Comparison of ENCODE assay signal across 17 cellular contexts in the genomic region with DNA sequence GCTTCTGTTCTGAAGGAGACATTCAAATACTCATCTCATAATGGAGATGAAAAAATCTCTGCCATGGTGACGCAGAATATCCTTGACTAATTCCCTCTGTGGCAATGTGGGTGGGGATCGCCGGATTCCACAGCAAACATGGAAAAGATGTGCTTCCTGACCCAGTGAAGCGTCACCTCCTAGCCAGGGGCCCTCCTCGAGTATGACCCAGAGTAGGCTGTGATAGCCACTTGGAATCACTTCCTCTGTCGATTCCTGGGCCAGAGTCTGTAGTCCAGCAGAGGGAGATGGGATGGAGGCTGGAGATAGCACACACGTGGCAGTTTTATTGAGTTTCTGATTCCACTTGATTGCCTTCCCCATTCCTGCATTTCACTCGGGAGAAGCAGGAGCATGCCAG. TPM values are rescaled to one million over a fixed set of nuclear protein-coding genes. Genes with fewer than 3 reads are reported as not detected.
DNase-seq lines count a peak whose midpoint lies in the region; ATAC-seq, FAIRE-seq and TF ChIP-seq lines count a peak whose summit lies in the region.
"Had no signal": no experiment of that assay in that cellular context is flagged by ENCODE, and none has a peak within 500 bp of the region (broad histone marks: within the 10 kb centered on the region; RNA-seq: fewer than 3 reads in every experiment).

No MANE protein-coding gene starts in this region.

- no peaks in the 10 kb centered on the region for H4K20me1 ChIP-seq in OCI-LY7 (ENCODE audit: insufficient read depth, low read length)

- H3K79me2 ChIP-seq in OCI-LY7 (ENCODE audit: insufficient read depth, low read depth, low read length): no peaks in the 10 kb centered on the region

- no peaks in the 10 kb centered on the region for H3K36me3 Mint-ChIP-seq in activated CD8-positive, alpha-beta memory T cell treated with anti-CD3 and anti-CD28 coated beads, Interleukin-2, amount 10 ng/mL, durations not matched to agents 7 days and 5 days

- H3K27me3 ChIP-seq in sigmoid colon: no peaks in the 10 kb centered on the region
- H3K27me3 ChIP-seq in effector memory CD4-positive, alpha-beta T cell (replicated peaks; ENCODE audit: control insufficient read depth, insufficient read depth, low read length, poor library complexity, severe bottlenecking): no peaks in the 10 kb centered on the region
- H3K27me3 ChIP-seq: heart left ventricle, neural progenitor cell, upper lobe of left lung had no signal

- BruUV-seq in OCI-LY7 (replicated peaks; lab: Mats Ljungman, UMichigan): no TSS peak

- H3K4me1 ChIP-seq in sigmoid colon (no peaks in the 10 kb centered on the region), OCI-LY7 (ENCODE audit: insufficient read depth, low read length, poor library complexity, severe bottlenecking) (no peaks in the 10 kb centered on the region)
- no peaks in the 10 kb centered on the region for H3K4me1 ChIP-seq in effector memory CD4-positive, alpha-beta T cell (ENCODE audit: control insufficient read depth, insufficient read depth, low read length, poor library complexity, severe bottlenecking)
- H3K4me1 ChIP-seq: heart left ventricle, left ventricle myocardium inferior, upper lobe of left lung had no signal

- CTCF ChIA-PET in activated CD8-positive, alpha-beta memory T cell treated with anti-CD3 and anti-CD28 coated beads, Interleukin-2, amount 10 ng/mL, durations not matched to agents 7 days and 5 days (lab: Charles Lee): no interaction called here
- CTCF ChIA-PET in OCI-LY7 (lab: Charles Lee; ENCODE audit: unreplicated experiment): no interaction called here

- H3K27ac Mint-ChIP-seq in activated CD8-positive, alpha-beta memory T cell treated with anti-CD3 and anti-CD28 coated beads, Interleukin-2, amount 10 ng/mL, durations not matched to agents 7 days and 5 days: no peak overlapping the region
- H3K27ac Mint-ChIP-seq: neural progenitor cell; T-helper 1 cell treated with Interleukin-12 subunit alpha and Interleukin-12 subunit beta and Interleukin-4 antibody, amounts not matched to agents 30 μg/mL and 1 μg/mL, for 36 hours had no signal

- peak; percentile 14 for DNase-seq in activated CD8-positive, alpha-beta memory T cell treated with anti-CD3 and anti-CD28 coated beads, Interleukin-2, amount 10 ng/mL, durations not matched to agents 7 days and 5 days
- no peak for DNase-seq in activated CD8-positive, alpha-beta memory T cell treated with anti-CD3 and anti-CD28 coated beads, Interleukin-2, amount 50 U/mL, for 4 hours
- DNase-seq in astrocyte of the cerebellum (ENCODE audit: low read depth): no peak
- peak; percentile 1 for DNase-seq in kidney glomerular epithelial cell (lab: John Stamatoyannopoulos, UW)
- DNase-seq in urothelium cell line (ENCODE audit: low spot score): peak; percentile 30
- no peak for DNase-seq in sigmoid colon
- no peak for DNase-seq in OCI-LY7 (ENCODE audit: low spot score)
- no peak for DNase-seq in effector memory CD4-positive, alpha-beta T cell
- DNase-seq: 8988T; activated CD4-positive, alpha-beta T cell treated with anti-CD3 and anti-CD28 coated beads for 48 hours; heart left ventricle; left ventricle myocardium inferior; NCI-H226; PC-9; upper lobe of left lung had no signal

- FAIRE-seq in urothelium cell line (lab: Jason Lieb, UNC): no peak

- no peak overlapping the region for H2AFZ ChIP-seq in OCI-LY7 (ENCODE audit: low read length)
- H2AFZ ChIP-seq: neural progenitor cell, PC-9 had no signal

- intact Hi-C loops in sigmoid colon (cut with DNase I): no loop called here
- intact Hi-C loops in OCI-LY7 (cut with micrococcal nuclease; ENCODE audit: unreplicated experiment): no loop called here

- no peaks in the 10 kb centered on the region for H3K9me3 Mint-ChIP-seq in activated CD8-positive, alpha-beta memory T cell treated with anti-CD3 and anti-CD28 coated beads, Interleukin-2, amount 10 ng/mL, durations not matched to agents 7 days and 5 days (ENCODE audit: low read depth)
- H3K9me3 Mint-ChIP-seq: T-helper 1 cell treated with Interleukin-12 subunit alpha and Interleukin-12 subunit beta and Interleukin-4 antibody, amounts not matched to agents 30 μg/mL and 1 μg/mL, for 36 hours had no signal

- no peak for ATAC-seq in activated CD8-positive, alpha-beta memory T cell treated with anti-CD3 and anti-CD28 coated beads, Interleukin-2, amount 10 ng/mL, durations not matched to agents 7 days and 5 days

- H3K36me3 ChIP-seq in sigmoid colon: no peaks in the 10 kb centered on the region
- H3K36me3 ChIP-seq in OCI-LY7 (ENCODE audit: insufficient read depth, low read length): no peaks in the 10 kb centered on the region
- H3K36me3 ChIP-seq in effector memory CD4-positive, alpha-beta T cell (ENCODE audit: control insufficient read depth, insufficient read depth, low read length): no peaks in the 10 kb centered on the region
- H3K36me3 ChIP-seq: heart left ventricle, left ventricle myocardium inferior, neural progenitor cell, upper lobe of left lung had no signal

- no peak overlapping the region for H3K4me3 Mint-ChIP-seq in activated CD8-positive, alpha-beta memory T cell treated with anti-CD3 and anti-CD28 coated beads, Interleukin-2, amount 10 ng/mL, durations not matched to agents 7 days and 5 days
- H3K4me3 Mint-ChIP-seq: neural progenitor cell; T-helper 1 cell treated with Interleukin-12 subunit alpha and Interleukin-12 subunit beta and Interleukin-4 antibody, amounts not matched to agents 30 μg/mL and 1 μg/mL, for 36 hours had no signal

- WGBS in sigmoid colon, 2 donors: 42 to 59% methylated on average over 8 of the region's 8 CpGs

- H3K27ac ChIP-seq in sigmoid colon (no peak overlapping the region), OCI-LY7 (ENCODE audit: low read depth, low read length, poor library complexity, severe bottlenecking) (no peak overlapping the region)
- H3K27ac ChIP-seq in effector memory CD4-positive, alpha-beta T cell (ENCODE audit: insufficient read depth, low read length, poor library complexity, severe bottlenecking): no peak overlapping the region
- H3K27ac ChIP-seq: heart left ventricle, left ventricle myocardium inferior, neural progenitor cell, PC-9, upper lobe of left lung had no signal

- no peak for TF ChIP-seq POLR2A in sigmoid colon (IDR thresholded peaks at IDR 0.05)

- peaks cover 20% of the 10 kb centered on the region for H3K27me3 Mint-ChIP-seq in activated CD8-positive, alpha-beta memory T cell treated with anti-CD3 and anti-CD28 coated beads, Interleukin-2, amount 10 ng/mL, durations not matched to agents 7 days and 5 days

- H3K4me3 ChIP-seq in astrocyte of the cerebellum (ENCODE audit: low read depth, low read length): no peak overlapping the region
- H3K4me3 ChIP-seq in sigmoid colon: no peak overlapping the region
- H3K4me3 ChIP-seq in OCI-LY7 (ENCODE audit: low read depth, low read length, poor library complexity, severe bottlenecking): no peak overlapping the region
- no peak overlapping the region for H3K4me3 ChIP-seq in effector memory CD4-positive, alpha-beta T cell (ENCODE audit: insufficient read depth, low read depth, low read length, poor library complexity, severe bottlenecking)
- H3K4me3 ChIP-seq: heart left ventricle, left ventricle myocardium inferior, neural progenitor cell, PC-9, upper lobe of left lung had no signal

- TF ChIP-seq CTCF in astrocyte of the cerebellum (IDR thresholded peaks at IDR 0.05; ENCODE audit: low read depth, low read length, missing control alignments) (peak; percentile 30), sigmoid colon (IDR thresholded peaks at IDR 0.05) (no peak), OCI-LY7 (conservative IDR thresholded peaks at IDR 0.05; ENCODE audit: low read length) (no peak)

- POLR2A ChIA-PET in OCI-LY7 (lab: Charles Lee): interaction anchor here (0.6 kb wide), 1 partner anchor 86 kb away, joined by 4 read pairs; no protein-coding TSS in a partner anchor

- in situ Hi-C loops in astrocyte of the cerebellum (cut with HindIII; ENCODE audit: low sequenced_read_pairs): no loop called here

- TF ChIP-seq EP300 in sigmoid colon (IDR thresholded peaks at IDR 0.05): no peak

- no peaks in the 10 kb centered on the region for H3K4me1 Mint-ChIP-seq in activated CD8-positive, alpha-beta memory T cell treated with anti-CD3 and anti-CD28 coated beads, Interleukin-2, amount 10 ng/mL, durations not matched to agents 7 days and 5 days

- no peaks in the 10 kb centered on the region for H3K9me2 ChIP-seq in OCI-LY7 (ENCODE audit: insufficient read depth, low read length)

- no peaks in the 10 kb centered on the region for H3K9me3 ChIP-seq in sigmoid colon
- no peaks in the 10 kb centered on the region for H3K9me3 ChIP-seq in OCI-LY7 (ENCODE audit: low read length)
- no peaks in the 10 kb centered on the region for H3K9me3 ChIP-seq in effector memory CD4-positive, alpha-beta T cell (ENCODE audit: control insufficient read depth, low read length)
- H3K9me3 ChIP-seq: heart left ventricle, left ventricle myocardium inferior, upper lobe of left lung had no signal

- no peak overlapping the region for H3K4me2 ChIP-seq in OCI-LY7 (ENCODE audit: low read length)
- H3K4me2 ChIP-seq: neural progenitor cell, PC-9 had no signal

RNA-seq across cellular contexts. Expression of a gene that starts 36.8 kb away (rescaled TPM):
- not detected for total RNA-seq in activated CD8-positive, alpha-beta memory T cell treated with anti-CD3 and anti-CD28 coated beads, Interleukin-2, amount 10 ng/mL, durations not matched to agents 7 days and 5 days
- total RNA-seq in sigmoid colon (under 1 TPM in 1 of 4 donors, not detected in 3; 0.54 TPM), OCI-LY7 (2022) (not detected in 2 replicates)
- under 1 TPM in 1 of 3 donors, not detected in 2; 0.06 TPM for polyA plus RNA-seq in sigmoid colon
- not detected in 2 replicates for total RNA-seq in OCI-LY7 (2014; rRNA removed; shearing (Covaris generic))
- total RNA-seq: left ventricle myocardium inferior had no signal

RNA-seq across cellular contexts. Expression of a gene that starts 39.4 kb away (rescaled TPM):
- 100 to 1,000 TPM in 1 of 2 experiments, 10 to 100 TPM in 1; 35.1 to 115 TPM for total RNA-seq in activated CD8-positive, alpha-beta memory T cell treated with anti-CD3 and anti-CD28 coated beads, Interleukin-2, amount 10 ng/mL, durations not matched to agents 7 days and 5 days
- total RNA-seq in sigmoid colon (under 1 TPM in 1 of 4 donors, not detected in 3; 0.71 TPM), OCI-LY7 (2022) (not detected in 2 replicates)
- under 1 TPM in 1 of 3 donors, not detected in 2; 0.32 TPM for polyA plus RNA-seq in sigmoid colon
- not detected in 2 replicates for total RNA-seq in OCI-LY7 (2014; rRNA removed; shearing (Covaris generic))
- total RNA-seq: left ventricle myocardium inferior, PC-9 had no signal

Comparison
In these comparisons a context has a peak if more than half of its experiments do, and no peak if none do; other contexts are left out.
1. DNase-seq: peak in activated CD8-positive, alpha-beta memory T cell treated with anti-CD3 and anti-CD28 coated beads, Interleukin-2, amount 10 ng/mL, durations not matched to agents 7 days and 5 days (single experiment), kidney glomerular epithelial cell (single experiment) and urothelium cell line (single experiment); none in activated CD8-positive, alpha-beta memory T cell treated with anti-CD3 and anti-CD28 coated beads, Interleukin-2, amount 50 U/mL, for 4 hours (single experiment), astrocyte of the cerebellum (single experiment), sigmoid colon (single experiment), OCI-LY7 (single experiment) and effector memory CD4-positive, alpha-beta T cell (0 of 3).
2. RNA of a gene that starts 39.4 kb away (total RNA-seq): 35.1 to 115 TPM in activated CD8-positive, alpha-beta memory T cell treated with anti-CD3 and anti-CD28 coated beads, Interleukin-2, amount 10 ng/mL, durations not matched to agents 7 days and 5 days; 0.71 TPM in sigmoid colon and not detected in OCI-LY7; every median in the first group is over 10 times any median in the second.